9 cellular contexts compared by ENCODE assay signal in the genomic region with DNA sequence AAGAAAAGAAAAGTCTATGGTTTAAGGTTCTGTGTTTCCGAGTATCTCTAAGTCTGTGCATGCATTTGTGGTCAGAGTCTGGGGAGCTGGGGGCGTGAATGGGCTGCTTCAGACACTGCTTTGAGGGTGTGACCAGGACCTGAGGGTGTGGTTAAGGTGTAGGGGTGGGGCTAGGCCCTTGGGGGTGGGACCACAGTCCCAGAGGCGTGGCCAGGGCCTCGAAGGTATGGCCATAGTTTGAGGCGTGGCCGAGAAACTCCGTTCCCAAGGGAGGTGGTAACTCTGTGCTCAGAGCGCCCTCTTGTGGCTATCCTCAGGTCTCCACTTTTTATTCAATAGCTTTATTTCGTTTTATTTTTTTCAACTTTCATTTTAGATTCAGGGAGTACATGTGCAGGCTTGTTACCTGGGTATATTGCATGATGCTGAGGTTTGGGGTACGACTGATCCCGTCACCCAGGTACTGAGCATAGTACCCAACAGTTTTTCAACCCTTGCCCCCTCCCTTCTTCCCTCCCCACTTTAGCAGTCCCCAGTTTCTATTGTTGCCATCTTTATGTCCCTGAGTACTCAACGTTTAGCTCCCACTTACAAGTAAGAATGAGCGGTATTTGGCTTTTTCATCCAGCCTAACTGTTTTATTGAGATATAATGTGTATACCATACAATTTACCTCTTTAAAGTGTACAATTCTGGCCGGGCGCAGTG. TPM values are rescaled to one million over a fixed set of nuclear protein-coding genes. Genes with fewer than 3 reads are reported as not detected.
DNase-seq lines count a peak whose midpoint lies in the region; ATAC-seq and TF ChIP-seq lines count a peak whose summit lies in the region.
"Had no signal": no experiment of that assay in that cellular context is flagged by ENCODE, and none has a peak within 500 bp of the region (broad histone marks: within the 10 kb centered on the region; RNA-seq: fewer than 3 reads in every experiment).

No MANE protein-coding gene starts in this region.

- peaks cover 0 to 3% (median 0%) of the 10 kb centered on the region in 7 donors for H3K9me3 Mint-ChIP-seq in naive B cell
- H3K9me3 Mint-ChIP-seq in stimulated activated effector memory CD8-positive, alpha-beta T cell treated with anti-CD3 and anti-CD28 coated beads, Interleukin-12 subunit alpha, Interleukin-12 subunit beta, amount 100 ng/mL, for 72 hours, result no peaks in the 10 kb centered on the region

- H3K4me3 Mint-ChIP-seq in naive B cell, result peak overlapping the region; percentile 10 to 84 (median 75)
- H3K4me3 Mint-ChIP-seq in stimulated activated effector memory CD8-positive, alpha-beta T cell treated with anti-CD3 and anti-CD28 coated beads, Interleukin-12 subunit alpha, Interleukin-12 subunit beta, amount 100 ng/mL, for 72 hours, result peak overlapping the region; percentile 45

- in situ Hi-C loops in KBM-7 (cut with MboI; ENCODE audit: low pct_unique_long_range_greater_than_20kb, low sequenced_read_pairs), result no loop called here

- TF ChIP-seq CTCF in epithelial cell of proximal tubule (conservative IDR thresholded peaks at IDR 0.05; ENCODE audit: low read depth, low read length), result peak; percentile 80

- no peaks in the 10 kb centered on the region for H3K27me3 Mint-ChIP-seq in naive B cell

- H3K4me3 ChIP-seq in epithelial cell of proximal tubule (ENCODE audit: low read depth, low read length), result no peak overlapping the region

- DNase-seq in DMS53 (lab: John Stamatoyannopoulos, UW) (peak; percentile 96), KBM-7 (peak; percentile 96), OCI-M1 (lab: John Stamatoyannopoulos, UW) (peak; percentile 99), activated T-cell treated with anti-CD3 and anti-CD28 coated beads for 24 hours (ENCODE audit: low read depth) (peak; percentile 97), epithelial cell of proximal tubule (ENCODE audit: low read depth) (no peak), naive B cell (peak; percentile 98)
- DNase-seq in stimulated activated effector memory CD8-positive, alpha-beta T cell treated with anti-CD3 and anti-CD28 coated beads, Interleukin-12 subunit alpha, Interleukin-12 subunit beta, amount 100 ng/mL, for 72 hours (ENCODE audit: low spot score in 2 of 2), result peak; percentile 94 to 98

- peak overlapping the region; percentile 65 to 98 (median 96) for H3K27ac Mint-ChIP-seq in naive B cell
- H3K27ac Mint-ChIP-seq in stimulated activated effector memory CD8-positive, alpha-beta T cell treated with anti-CD3 and anti-CD28 coated beads, Interleukin-12 subunit alpha, Interleukin-12 subunit beta, amount 100 ng/mL, for 72 hours, result peak overlapping the region; percentile 77

- H3K4me1 Mint-ChIP-seq in naive B cell, result peaks cover 8 to 32% (median 26%) of the 10 kb centered on the region in 3 donors
- peaks cover 29% of the 10 kb centered on the region for H3K4me1 Mint-ChIP-seq in stimulated activated effector memory CD8-positive, alpha-beta T cell treated with anti-CD3 and anti-CD28 coated beads, Interleukin-12 subunit alpha, Interleukin-12 subunit beta, amount 100 ng/mL, for 72 hours

- peak; percentile 95 for ATAC-seq in GM21723 (IDR thresholded peaks at IDR 0.05; ENCODE audit: unreplicated experiment)
- peak; percentile 97 to 98 for ATAC-seq in naive B cell (ENCODE audit: low read depth in 2 of 2)
- ATAC-seq in stimulated activated effector memory CD8-positive, alpha-beta T cell treated with anti-CD3 and anti-CD28 coated beads, Interleukin-12 subunit alpha, Interleukin-12 subunit beta, amount 100 ng/mL, for 72 hours, result peak; percentile 98

- H3K36me3 Mint-ChIP-seq in naive B cell, result no peaks in the 10 kb centered on the region
- H3K36me3 Mint-ChIP-seq in stimulated activated effector memory CD8-positive, alpha-beta T cell treated with anti-CD3 and anti-CD28 coated beads, Interleukin-12 subunit alpha, Interleukin-12 subunit beta, amount 100 ng/mL, for 72 hours, result peaks cover 8% of the 10 kb centered on the region

RNA-seq across cellular contexts. Expression of a gene that starts 7.0 kb away (rescaled TPM):
- 16.1 and 27.2 TPM in 2 replicates for total RNA-seq in epithelial cell of proximal tubule
- polyA plus RNA-seq in naive B cell (ENCODE audit: low read depth in 6 of 6), result not detected
- total RNA-seq: subcutaneous adipose tissue had no signal

RNA-seq across cellular contexts. Expression of a gene that starts 22.2 kb away (rescaled TPM):
- 32.4 and 49.3 TPM in 2 replicates for total RNA-seq in epithelial cell of proximal tubule
- 10 to 100 TPM in 5 of 6 donors, 1 to 10 TPM in 1; 8.2 to 17.4 (median 14.1) TPM for polyA plus RNA-seq in naive B cell (ENCODE audit: low read depth in 6 of 6)

RNA-seq across cellular contexts. Expression of a gene that starts 38.2 kb away (rescaled TPM):
- total RNA-seq in epithelial cell of proximal tubule, result 7.7 and 27.7 TPM in 2 replicates
- not detected for polyA plus RNA-seq in naive B cell (ENCODE audit: low read depth in 6 of 6)
